In the genomic region with DNA sequence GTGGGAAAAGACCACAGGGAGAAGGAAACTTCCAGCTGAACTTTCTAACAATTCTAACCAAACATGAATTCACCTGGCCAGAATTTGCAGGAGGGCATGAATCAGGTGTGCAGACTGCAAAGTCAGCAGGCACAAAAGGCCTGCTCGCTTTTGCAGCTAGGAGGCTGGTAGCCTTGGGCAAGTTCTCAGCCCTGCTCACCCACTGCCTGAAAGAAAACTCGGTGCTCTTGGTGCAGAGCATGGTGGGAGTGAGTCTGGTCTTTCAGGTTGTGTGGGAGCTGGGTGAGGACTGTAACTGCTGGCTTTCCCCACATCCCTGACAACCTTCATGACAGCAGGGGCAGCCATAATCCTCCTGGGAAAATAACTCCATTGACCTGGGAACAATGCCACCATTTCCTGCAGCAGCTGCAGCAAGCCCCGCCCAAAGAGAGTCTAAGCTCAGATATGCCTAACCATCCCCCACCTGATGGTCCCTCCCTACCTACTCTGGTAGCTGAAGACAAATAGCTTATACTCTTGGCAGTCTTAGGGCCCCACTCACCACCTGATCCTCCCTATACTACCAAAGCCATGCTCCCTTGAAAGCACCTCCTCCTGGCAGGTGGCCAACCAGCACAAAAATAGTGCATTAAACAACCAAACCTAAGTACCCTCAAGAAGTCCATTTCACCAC, we compare ENCODE assay signal across 1 cellular context.
TF ChIP-seq lines count a peak whose summit lies in the region.

No MANE protein-coding gene starts in this region.

TF ChIP-seq in IMR-90, 13 proteins besides CTCF, POLR2A, EP300 and RAD21:
- TF ChIP-seq NFE2L2 (IDR thresholded peaks at IDR 0.05; ENCODE audit: low read depth, low read length) (no peak), RCOR1 (IDR thresholded peaks at IDR 0.05; ENCODE audit: insufficient replicate concordance, low read length) (no peak), RFX5 (IDR thresholded peaks at IDR 0.05; ENCODE audit: low read depth, low read length) (no peak), CHD1 (IDR thresholded peaks at IDR 0.05; ENCODE audit: low read depth, low read length) (no peak), MAFK (IDR thresholded peaks at IDR 0.05; ENCODE audit: low read depth, low read length) (no peak), CEBPB (IDR thresholded peaks at IDR 0.05; ENCODE audit: low read depth, low read length) (no peak), MXI1 (IDR thresholded peaks at IDR 0.05; ENCODE audit: borderline replicate concordance, low read depth, low read length) (no peak), BHLHE40 (IDR thresholded peaks at IDR 0.05; ENCODE audit: low read depth, low read length) (no peak), SMC3 (IDR thresholded peaks at IDR 0.05; ENCODE audit: low read depth, low read length) (no peak), MAZ (IDR thresholded peaks at IDR 0.05; ENCODE audit: borderline replicate concordance, low read depth, low read length) (no peak), FOS (IDR thresholded peaks at IDR 0.05; ENCODE audit: low read depth, low read length) (no peak)
- TF ChIP-seq, protein P1, sequence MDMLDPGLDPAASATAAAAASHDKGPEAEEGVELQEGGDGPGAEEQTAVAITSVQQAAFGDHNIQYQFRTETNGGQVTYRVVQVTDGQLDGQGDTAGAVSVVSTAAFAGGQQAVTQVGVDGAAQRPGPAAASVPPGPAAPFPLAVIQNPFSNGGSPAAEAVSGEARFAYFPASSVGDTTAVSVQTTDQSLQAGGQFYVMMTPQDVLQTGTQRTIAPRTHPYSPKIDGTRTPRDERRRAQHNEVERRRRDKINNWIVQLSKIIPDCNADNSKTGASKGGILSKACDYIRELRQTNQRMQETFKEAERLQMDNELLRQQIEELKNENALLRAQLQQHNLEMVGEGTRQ (IDR thresholded peaks at IDR 0.05; ENCODE audit: low read depth, low read length), result no peak
- TF ChIP-seq, protein P2, sequence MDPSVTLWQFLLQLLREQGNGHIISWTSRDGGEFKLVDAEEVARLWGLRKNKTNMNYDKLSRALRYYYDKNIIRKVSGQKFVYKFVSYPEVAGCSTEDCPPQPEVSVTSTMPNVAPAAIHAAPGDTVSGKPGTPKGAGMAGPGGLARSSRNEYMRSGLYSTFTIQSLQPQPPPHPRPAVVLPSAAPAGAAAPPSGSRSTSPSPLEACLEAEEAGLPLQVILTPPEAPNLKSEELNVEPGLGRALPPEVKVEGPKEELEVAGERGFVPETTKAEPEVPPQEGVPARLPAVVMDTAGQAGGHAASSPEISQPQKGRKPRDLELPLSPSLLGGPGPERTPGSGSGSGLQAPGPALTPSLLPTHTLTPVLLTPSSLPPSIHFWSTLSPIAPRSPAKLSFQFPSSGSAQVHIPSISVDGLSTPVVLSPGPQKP (IDR thresholded peaks at IDR 0.05; ENCODE audit: borderline replicate concordance, low read depth, low read length), result no peak
TF ChIP-seq in IMR-90: peak in this region for 0.
